ENCODE assay signal across 11 cellular contexts in genomic region chr11:119371778-119372182, GRCh38. TPM values are rescaled to one million over a fixed set of nuclear protein-coding genes. Genes with fewer than 3 reads are reported as not detected.
DNase-seq lines count a peak whose midpoint lies in the region; ATAC-seq and TF ChIP-seq lines count a peak whose summit lies in the region.
"Had no signal": no experiment of that assay in that cellular context is flagged by ENCODE, and none has a peak within 500 bp of the region (broad histone marks: within the 10 kb centered on the region; RNA-seq: fewer than 3 reads in every experiment).

No MANE protein-coding gene starts in this region.

- no peak overlapping the region for H3K4me2 ChIP-seq in Loucy (ENCODE audit: low read depth, low read length, poor library complexity, severe bottlenecking)

- intact Hi-C loops in CD14-positive monocyte (cut with micrococcal nuclease), result no loop called here
- intact Hi-C loops in right lobe of liver (cut with DNase I), result loop anchor here in 1 of 2 donors (10.0 kb wide), 1 partner anchor 103 kb away; no protein-coding TSS in a partner anchor

- H3K27me3 ChIP-seq in Loucy (ENCODE audit: insufficient read depth, low read length, poor library complexity, severe bottlenecking), result no peaks in the 10 kb centered on the region
- H3K27me3 ChIP-seq in right lobe of liver, result no peaks in the 10 kb centered on the region
- H3K27me3 ChIP-seq: upper lobe of left lung had no signal

- H3K9me3 ChIP-seq in Loucy (ENCODE audit: insufficient read depth, low read depth, low read length) (no peaks in the 10 kb centered on the region), right lobe of liver (no peaks in the 10 kb centered on the region)
- H3K9me3 ChIP-seq: upper lobe of left lung had no signal

- no peaks in the 10 kb centered on the region for H3K9me2 ChIP-seq in Loucy (replicated peaks; ENCODE audit: low read depth, low read length)

- H3K27ac ChIP-seq in right lobe of liver, result peak overlapping the region in 1 of 3 donors; percentile 96
- H3K27ac ChIP-seq: upper lobe of left lung had no signal

- WGBS in right lobe of liver (ENCODE audit: insufficient coverage, low coverage, low lambda C conversion rate, missing lambda C conversion rate), result 17% methylated on average over 4 of the region's 8 CpGs

- no peaks in the 10 kb centered on the region for H3K9me3 Mint-ChIP-seq in CD14-positive monocyte
- H3K9me3 Mint-ChIP-seq: naive thymus-derived CD8-positive, alpha-beta T cell had no signal

- H3K4me3 ChIP-seq in Loucy (ENCODE audit: low read length, poor library complexity, severe bottlenecking), result no peak overlapping the region
- H3K4me3 ChIP-seq in right lobe of liver, result no peak overlapping the region
- H3K4me3 ChIP-seq: upper lobe of left lung had no signal

- H3K4me1 Mint-ChIP-seq in CD14-positive monocyte, result no peaks in the 10 kb centered on the region

- no peak for TF ChIP-seq POLR2A in right lobe of liver (IDR thresholded peaks at IDR 0.05)

- H3F3A ChIP-seq in Loucy (ENCODE audit: low read depth), result no peaks in the 10 kb centered on the region

- H3K27me3 Mint-ChIP-seq in CD14-positive monocyte (ENCODE audit: low read depth in 3 of 3), result peaks cover 8 to 14% (median 10%) of the 10 kb centered on the region in 3 donors

- peak in 1 of 4 donors; percentile 23 for ATAC-seq in right lobe of liver
- no peak for ATAC-seq in HG02840 (IDR thresholded peaks at IDR 0.05; ENCODE audit: low FRiP score, unreplicated experiment)
- ATAC-seq: naive thymus-derived CD8-positive, alpha-beta T cell had no signal

- H3K27ac Mint-ChIP-seq in CD14-positive monocyte, result no peak overlapping the region

- no peak overlapping the region for H3K4me3 Mint-ChIP-seq in CD14-positive monocyte
- H3K4me3 Mint-ChIP-seq: naive thymus-derived CD8-positive, alpha-beta T cell had no signal

- no peaks in the 10 kb centered on the region for H3K36me3 Mint-ChIP-seq in CD14-positive monocyte
- H3K36me3 Mint-ChIP-seq: naive thymus-derived CD8-positive, alpha-beta T cell had no signal

- H3K36me3 ChIP-seq in Loucy (ENCODE audit: insufficient read depth, low read length), result no peaks in the 10 kb centered on the region
- no peaks in the 10 kb centered on the region for H3K36me3 ChIP-seq in right lobe of liver
- H3K36me3 ChIP-seq: upper lobe of left lung had no signal

- TF ChIP-seq CTCF in CD14-positive monocyte (IDR thresholded peaks at IDR 0.05) (peak; percentile 5), Loucy (conservative IDR thresholded peaks at IDR 0.05; ENCODE audit: low read length) (peak; percentile 37), right lobe of liver (IDR thresholded peaks at IDR 0.05) (peak; percentile 11 to 35 (median 30))

- H3K79me2 ChIP-seq in Loucy (ENCODE audit: insufficient read depth, low read length), result no peaks in the 10 kb centered on the region

- peaks cover 14% of the 10 kb centered on the region for H3K4me1 ChIP-seq in Loucy (ENCODE audit: insufficient read depth, low read length, poor library complexity, severe bottlenecking)
- peaks cover 0 to 79% (median 24%) of the 10 kb centered on the region in 4 donors for H3K4me1 ChIP-seq in right lobe of liver

- H4K20me1 ChIP-seq in Loucy (ENCODE audit: insufficient read depth, low read length, poor library complexity, severe bottlenecking), result no peaks in the 10 kb centered on the region

- no peak overlapping the region for H2AFZ ChIP-seq in Loucy (ENCODE audit: low read length)

- DNase-seq in CD14-positive monocyte (ENCODE audit: low spot score) (no peak), astrocyte of the hippocampus (ENCODE audit: low read depth, low spot score) (peak; percentile 38), right lobe of liver (peak; percentile 42 to 53 (median 52)), NCI-H226 (no peak), COLO668 (lab: John Stamatoyannopoulos, UW; ENCODE audit: unreplicated experiment) (no peak), GF-D8 (lab: John Stamatoyannopoulos, UW) (no peak)
- DNase-seq: NCI-H187 treated with DMSO at 0.1 percent for 48 hours had no signal

- no peak overlapping the region for H3K9ac ChIP-seq in Loucy (ENCODE audit: low read depth, low read length, poor library complexity, severe bottlenecking)

RNA-seq across cellular contexts. Expression of gene USP2, which starts 9.7 kb away (rescaled TPM):
- not detected for polyA plus RNA-seq in CD14-positive monocyte
- total RNA-seq in right lobe of liver, result 10 to 100 TPM in 2 of 6 experiments, 1 to 10 TPM in 4; 1.3 to 25.9 (median 4.6) TPM

RNA-seq across cellular contexts. Expression of gene MFRP, which starts 25.3 kb away (rescaled TPM):
- polyA plus RNA-seq in CD14-positive monocyte, result not detected
- not detected for total RNA-seq in right lobe of liver
- total RNA-seq: naive thymus-derived CD8-positive, alpha-beta T cell; upper lobe of left lung had no signal
- polyA plus RNA-seq: naive thymus-derived CD8-positive, alpha-beta T cell had no signal

RNA-seq across cellular contexts. Expression of gene C1QTNF5, which starts 31.1 kb away (rescaled TPM):
- polyA plus RNA-seq in CD14-positive monocyte, result not detected
- total RNA-seq in right lobe of liver, result 1 to 10 TPM; 2.8 to 6.3 (median 4.8) TPM
- total RNA-seq: naive thymus-derived CD8-positive, alpha-beta T cell had no signal
- polyA plus RNA-seq: naive thymus-derived CD8-positive, alpha-beta T cell had no signal

RNA-seq across cellular contexts. Expression of gene RNF26, which starts 37.5 kb away (rescaled TPM):
- 10 to 100 TPM; 20.5 to 27.6 TPM for polyA plus RNA-seq in CD14-positive monocyte
- total RNA-seq in right lobe of liver, result 10 to 100 TPM; 12.9 to 18.1 (median 15.1) TPM

RNA-seq across cellular contexts. Expression of gene THY1, which starts 51.2 kb away (rescaled TPM):
- polyA plus RNA-seq in CD14-positive monocyte, result not detected
- 1 to 10 TPM in 4 of 6 experiments, under 1 TPM in 2; 0.13 to 5.3 (median 2.1) TPM for total RNA-seq in right lobe of liver
- total RNA-seq: naive thymus-derived CD8-positive, alpha-beta T cell had no signal
- polyA plus RNA-seq: naive thymus-derived CD8-positive, alpha-beta T cell had no signal

Comparison
In these comparisons a context has a peak if more than half of its experiments do, and no peak if none do; other contexts are left out.
1. DNase-seq: peak in astrocyte of the hippocampus (single experiment) and right lobe of liver (3 of 3); none in CD14-positive monocyte (single experiment), NCI-H226 (single experiment), COLO668 (single experiment) and GF-D8 (single experiment).
2. Peak in every context shown above with its lines, with median percentiles within 50 percentile points of each other: CTCF ChIP-seq.